16 cellular contexts compared by ENCODE assay signal in genomic region chr6:137892271-137892708, GRCh38. TPM values are rescaled to one million over a fixed set of nuclear protein-coding genes. Genes with fewer than 3 reads are reported as not detected.
A peak's percentile ranks its signal among the peaks of the same experiment; 100 is the strongest.
DNase-seq lines count a peak whose midpoint lies in the region; ATAC-seq and TF ChIP-seq lines count a peak whose summit lies in the region.
"Had no signal": no experiment of that assay in that cellular context is flagged by ENCODE, and none has a peak within 500 bp of the region (broad histone marks: within the 10 kb centered on the region; RNA-seq: fewer than 3 reads in every experiment).

No MANE protein-coding gene starts in this region.

- H3K27me3 ChIP-seq in AG04450 (ENCODE audit: control insufficient read depth, insufficient read depth, low read length), result no peaks in the 10 kb centered on the region
- H3K27me3 ChIP-seq in RWPE2 (ENCODE audit: insufficient read depth, poor library complexity, severe bottlenecking), result no peaks in the 10 kb centered on the region
- H3K27me3 ChIP-seq: ovary, suprapubic skin had no signal

- H3K4me3 ChIP-seq in AG04450 (ENCODE audit: low read depth, low read length) (no peak overlapping the region), RWPE2 (ENCODE audit: severe bottlenecking) (no peak overlapping the region), foreskin fibroblast (ENCODE audit: low read depth in 1 of 2, low read length in 2 of 2) (no peak overlapping the region)
- H3K4me3 ChIP-seq: ovary, suprapubic skin had no signal

- no peaks in the 10 kb centered on the region for H3K36me3 Mint-ChIP-seq in Calu3 (ENCODE audit: insufficient read depth, unreplicated experiment)

- ATAC-seq in GM21786 (IDR thresholded peaks at IDR 0.05; ENCODE audit: unreplicated experiment) (peak; percentile 60), RWPE2 (ENCODE audit: low read depth) (peak; percentile 67), GM19324 (IDR thresholded peaks at IDR 0.05; ENCODE audit: low FRiP score, unreplicated experiment) (no peak), HG03196 (IDR thresholded peaks at IDR 0.05; ENCODE audit: unreplicated experiment) (no peak)
- ATAC-seq: PC-3 had no signal

- POLR2A ChIA-PET in AG04450 (lab: Yijun Ruan, JAX), result no interaction called here

- no peak overlapping the region for H3K4me3 Mint-ChIP-seq in Calu3 (ENCODE audit: low read depth, unreplicated experiment)
- H3K4me3 Mint-ChIP-seq: activated T-cell treated with anti-CD3 and anti-CD28 coated beads, Interleukin-2, amount 50 U/mL, for 24 hours had no signal

- peak overlapping the region; percentile 57 for H3K27ac ChIP-seq in AG04450 (ENCODE audit: low read depth, low read length)
- peak overlapping the region; percentile 38 for H3K27ac ChIP-seq in RWPE2 (ENCODE audit: poor library complexity, severe bottlenecking)
- H3K27ac ChIP-seq: ovary, suprapubic skin had no signal

- TF ChIP-seq CTCF in AG04450 (IDR thresholded peaks at IDR 0.05; ENCODE audit: low read depth, low read length) (no peak), RWPE2 (IDR thresholded peaks at IDR 0.05; ENCODE audit: poor library complexity, severe bottlenecking) (no peak), foreskin fibroblast (IDR thresholded peaks at IDR 0.05; ENCODE audit: low read depth, low read length) (no peak), Calu3 (IDR thresholded peaks at IDR 0.05; ENCODE audit: unreplicated experiment) (no peak)

- DNase-seq in AG04450 (ENCODE audit: low read depth, low spot score) (peak; percentile 52), RWPE2 (ENCODE audit: low spot score) (no peak), foreskin fibroblast (peak; percentile 88 to 90), KG1 (lab: John Stamatoyannopoulos, UW) (no peak), Calu3 (no peak)
- DNase-seq: activated T-cell treated with anti-CD3 and anti-CD28 coated beads, Interleukin-2, amount 50 U/mL, for 24 hours; central memory CD4-positive, alpha-beta T cell; foreskin melanocyte; NCI-H2081 treated with DMSO at 0.1 percent for 48 hours; ovary; PC-3 had no signal

- no peaks in the 10 kb centered on the region for H3K27me3 Mint-ChIP-seq in Calu3 (ENCODE audit: unreplicated experiment)
- H3K27me3 Mint-ChIP-seq: activated T-cell treated with anti-CD3 and anti-CD28 coated beads, Interleukin-2, amount 50 U/mL, for 24 hours; IgD-negative memory B cell had no signal

- no peak overlapping the region for H3K27ac Mint-ChIP-seq in Calu3 (ENCODE audit: unreplicated experiment)
- H3K27ac Mint-ChIP-seq: activated T-cell treated with anti-CD3 and anti-CD28 coated beads, Interleukin-2, amount 50 U/mL, for 24 hours; IgD-negative memory B cell had no signal

- intact Hi-C loops in Calu3 (cut with micrococcal nuclease; ENCODE audit: unreplicated experiment), result no loop called here

- no peaks in the 10 kb centered on the region for H3K9me3 ChIP-seq in AG04450 (ENCODE audit: control insufficient read depth, insufficient read depth, low read length)
- no peaks in the 10 kb centered on the region for H3K9me3 ChIP-seq in RWPE2 (ENCODE audit: severe bottlenecking)
- H3K9me3 ChIP-seq: ovary, suprapubic skin had no signal

- BruUV-seq in Calu3 (replicated peaks; lab: Mats Ljungman, UMichigan), result no TSS peak

- peaks cover 26% of the 10 kb centered on the region for H3K4me1 ChIP-seq in RWPE2 (ENCODE audit: insufficient read depth, poor library complexity, severe bottlenecking)

- H3K9me3 Mint-ChIP-seq in Calu3 (ENCODE audit: low read depth, unreplicated experiment), result peaks cover 3% of the 10 kb centered on the region

- peaks cover 17% of the 10 kb centered on the region for H3K4me1 Mint-ChIP-seq in Calu3 (ENCODE audit: low read depth, unreplicated experiment)

- CTCF ChIA-PET in AG04450 (lab: Charles Lee) (no interaction called here), Calu3 (lab: Charles Lee) (no interaction called here)

- no peaks in the 10 kb centered on the region for H3K36me3 ChIP-seq in RWPE2 (ENCODE audit: low read depth)
- H3K36me3 ChIP-seq: ovary, suprapubic skin had no signal

RNA-seq across cellular contexts. Expression of gene TNFAIP3, which starts 25.2 kb away (rescaled TPM):
- polyA plus RNA-seq in AG04450 (2011; rRNA removed), result 16.7 and 19.5 TPM in 2 replicates
- polyA minus RNA-seq in AG04450 (2011; rRNA and poly(A)+ RNA removed), result 10.5 and 13.5 TPM in 2 replicates
- total RNA-seq in Calu3 (2022), result 19.4 and 22.6 TPM in 2 replicates

Comparison
In these comparisons a context has a peak if more than half of its experiments do, and no peak if none do; other contexts are left out.
1. DNase-seq: peak in AG04450 (single experiment) and foreskin fibroblast (2 of 2); none in RWPE2 (single experiment), KG1 (single experiment) and Calu3 (single experiment).
2. ATAC-seq: peak in GM21786 (single experiment) and RWPE2 (single experiment); none in GM19324 (single experiment) and HG03196 (single experiment).